10 cellular contexts compared by ENCODE assay signal in the genomic region with DNA sequence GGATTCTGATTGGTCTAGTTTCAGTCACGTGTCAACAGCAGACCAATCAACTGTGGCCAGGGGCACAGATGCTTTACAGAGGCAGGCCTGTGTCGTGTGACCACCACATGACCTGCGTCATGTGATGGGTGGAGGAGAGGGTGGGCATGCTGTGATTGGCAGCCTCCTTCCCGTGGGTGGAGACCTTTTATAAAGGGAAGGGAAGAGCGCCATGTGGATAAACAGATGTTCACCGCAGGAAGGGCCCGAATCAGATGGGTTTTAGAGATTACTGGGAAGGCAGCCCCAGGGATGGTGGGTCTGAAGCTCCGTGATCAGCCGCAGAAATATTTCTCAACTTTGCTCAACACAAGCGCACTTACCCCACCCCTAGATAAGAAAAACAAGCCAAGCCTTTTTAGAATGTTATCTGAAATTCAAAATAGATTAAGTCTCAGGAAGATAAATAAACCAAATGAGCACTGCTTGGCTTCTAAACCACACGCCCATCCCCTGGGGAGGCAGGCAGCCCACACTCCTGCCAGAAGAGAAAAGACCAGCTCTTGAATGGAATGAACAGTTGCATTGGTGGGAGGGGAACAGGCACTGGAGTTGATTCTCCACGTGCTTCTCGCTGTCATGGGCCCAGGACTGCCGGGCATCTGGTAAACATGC. TPM values are rescaled to one million over a fixed set of nuclear protein-coding genes. Genes with fewer than 3 reads are reported as not detected.
DNase-seq lines count a peak whose midpoint lies in the region; FAIRE-seq and TF ChIP-seq lines count a peak whose summit lies in the region.
"Had no signal": no experiment of that assay in that cellular context is flagged by ENCODE, and none has a peak within 500 bp of the region (broad histone marks: within the 10 kb centered on the region; RNA-seq: fewer than 3 reads in every experiment).

No MANE protein-coding gene starts in this region.

- no peak overlapping the region for H3K4me3 ChIP-seq in small intestine (ENCODE audit: low read depth in 1 of 2, low read length in 2 of 2)

- peak overlapping the region in 1 of 2 donors; percentile 8 for H3K27ac ChIP-seq in small intestine (ENCODE audit: low read depth in 1 of 2, low read length in 1 of 2)

- peaks cover 13% of the 10 kb centered on the region for H3K27me3 Mint-ChIP-seq in activated T-helper 1 cell treated with anti-CD3 and anti-CD28 coated beads, Interleukin-12 subunit alpha, Interleukin-12 subunit beta, Interleukin-2, Interleukin-4 antibody, amounts not matched to agents 30 ng/mL and 10 ng/mL and 1 ng/mL, durations not matched to agents 14 hours and 24 hours and 36 hours (ENCODE audit: insufficient read depth)

- WGBS in small intestine, 3 donors: 22 to 44% (median 36%) methylated on average over 14 of the region's 14 CpGs

- H3K27ac Mint-ChIP-seq in activated T-helper 1 cell treated with anti-CD3 and anti-CD28 coated beads, Interleukin-12 subunit alpha, Interleukin-12 subunit beta, Interleukin-2, Interleukin-4 antibody, amounts not matched to agents 30 ng/mL and 10 ng/mL and 1 ng/mL, durations not matched to agents 14 hours and 24 hours and 36 hours: no peak overlapping the region

- H3K4me3 Mint-ChIP-seq in activated T-helper 1 cell treated with anti-CD3 and anti-CD28 coated beads, Interleukin-12 subunit alpha, Interleukin-12 subunit beta, Interleukin-2, Interleukin-4 antibody, amounts not matched to agents 30 ng/mL and 10 ng/mL and 1 ng/mL, durations not matched to agents 14 hours and 24 hours and 36 hours: no peak overlapping the region

- H3K4me1 ChIP-seq in small intestine (ENCODE audit: control insufficient read depth in 2 of 2, insufficient read depth in 1 of 2, low read depth in 1 of 2, low read length in 1 of 2): peaks cover 8 to 10% of the 10 kb centered on the region in 2 donors

- H3K9me3 Mint-ChIP-seq in activated T-helper 1 cell treated with anti-CD3 and anti-CD28 coated beads, Interleukin-12 subunit alpha, Interleukin-12 subunit beta, Interleukin-2, Interleukin-4 antibody, amounts not matched to agents 30 ng/mL and 10 ng/mL and 1 ng/mL, durations not matched to agents 14 hours and 24 hours and 36 hours: no peaks in the 10 kb centered on the region

- FAIRE-seq in H54 (lab: Jason Lieb, UNC): no peak
- no peak for FAIRE-seq in small intestine (lab: Jason Lieb, UNC)

- no peaks in the 10 kb centered on the region for H3K36me3 ChIP-seq in small intestine (ENCODE audit: control insufficient read depth in 2 of 2, insufficient read depth in 2 of 2, low read length in 2 of 2)

- H3K27me3 ChIP-seq in small intestine (ENCODE audit: control insufficient read depth in 2 of 2, insufficient read depth in 2 of 2, low read length in 2 of 2): no peaks in the 10 kb centered on the region

- peaks cover 22% of the 10 kb centered on the region for H3K4me1 Mint-ChIP-seq in activated T-helper 1 cell treated with anti-CD3 and anti-CD28 coated beads, Interleukin-12 subunit alpha, Interleukin-12 subunit beta, Interleukin-2, Interleukin-4 antibody, amounts not matched to agents 30 ng/mL and 10 ng/mL and 1 ng/mL, durations not matched to agents 14 hours and 24 hours and 36 hours (ENCODE audit: low read depth)

- no peak for TF ChIP-seq POLR2A in H54 (IDR thresholded peaks at IDR 0.05; ENCODE audit: low read depth, low read length)

- no peaks in the 10 kb centered on the region for H3K36me3 Mint-ChIP-seq in activated T-helper 1 cell treated with anti-CD3 and anti-CD28 coated beads, Interleukin-12 subunit alpha, Interleukin-12 subunit beta, Interleukin-2, Interleukin-4 antibody, amounts not matched to agents 30 ng/mL and 10 ng/mL and 1 ng/mL, durations not matched to agents 14 hours and 24 hours and 36 hours (ENCODE audit: low read depth)

- H3K9me3 ChIP-seq in small intestine (ENCODE audit: control insufficient read depth, low read depth): no peaks in the 10 kb centered on the region

- DNase-seq in H54 (ENCODE audit: insufficient read length, low spot score): peak; percentile 34
- peak; percentile 90 for DNase-seq in SK-N-DZ (ENCODE audit: low spot score)
- DNase-seq in germinal center (ENCODE audit: low spot score): peak; percentile 43
- peak; percentile 49 for DNase-seq in small intestine
- no peak for DNase-seq in NOMO-1 (lab: John Stamatoyannopoulos, UW; ENCODE audit: unreplicated experiment in 2 of 2)
- DNase-seq in activated naive CD4-positive, alpha-beta T cell treated with Interleukin-2 at 50 U/mL for 16 hours: no peak
- no peak for DNase-seq in NCI-H1694 treated with DMSO at 0.1 percent for 48 hours (lab: John Stamatoyannopoulos, UW)
- no peak for DNase-seq in activated T-helper 1 cell treated with anti-CD3 and anti-CD28 coated beads, Interleukin-12 subunit alpha, Interleukin-12 subunit beta, Interleukin-2, Interleukin-4 antibody, amounts not matched to agents 30 ng/mL and 10 ng/mL and 1 ng/mL, durations not matched to agents 14 hours and 24 hours and 36 hours (ENCODE audit: low spot score)
- DNase-seq: activated CD8-positive, alpha-beta memory T cell treated with anti-CD3 and anti-CD28 coated beads, Interleukin-2, amount 50 U/mL, for 48 hours; NCI-H2029 had no signal

- intact Hi-C loops in activated T-helper 1 cell treated with anti-CD3 and anti-CD28 coated beads, Interleukin-12 subunit alpha, Interleukin-12 subunit beta, Interleukin-2, Interleukin-4 antibody, amounts not matched to agents 30 ng/mL and 10 ng/mL and 1 ng/mL, durations not matched to agents 14 hours and 24 hours and 36 hours (cut with micrococcal nuclease): no loop called here

RNA-seq across cellular contexts. Expression of a gene that starts 43.6 kb away (rescaled TPM):
- polyA plus RNA-seq in SK-N-DZ (2014; cell fraction: cytosol; rRNA removed): not detected in 2 replicates
- 0.80 and 1.7 TPM in 2 replicates for polyA plus RNA-seq in SK-N-DZ (2014; cell fraction: nucleus; rRNA removed)
- polyA plus RNA-seq in small intestine: under 1 TPM in 1 of 3 donors, not detected in 2; 0.76 TPM
- total RNA-seq in activated T-helper 1 cell treated with anti-CD3 and anti-CD28 coated beads, Interleukin-12 subunit alpha, Interleukin-12 subunit beta, Interleukin-2, Interleukin-4 antibody, amounts not matched to agents 30 ng/mL and 10 ng/mL and 1 ng/mL, durations not matched to agents 14 hours and 24 hours and 36 hours: 0.16 and 0.20 TPM in 2 replicates

Comparison
In these comparisons a context has a peak if more than half of its experiments do, and no peak if none do; other contexts are left out.
1. DNase-seq: peak in H54 (single experiment), SK-N-DZ (single experiment), germinal center (single experiment) and small intestine (single experiment); none in NOMO-1 (0 of 2), activated naive CD4-positive, alpha-beta T cell treated with Interleukin-2 at 50 U/mL for 16 hours (single experiment), NCI-H1694 treated with DMSO at 0.1 percent for 48 hours (single experiment) and activated T-helper 1 cell treated with anti-CD3 and anti-CD28 coated beads, Interleukin-12 subunit alpha, Interleukin-12 subunit beta, Interleukin-2, Interleukin-4 antibody, amounts not matched to agents 30 ng/mL and 10 ng/mL and 1 ng/mL, durations not matched to agents 14 hours and 24 hours and 36 hours (single experiment).